Comparison of ENCODE assay signal across 18 cellular contexts in the genomic region with DNA sequence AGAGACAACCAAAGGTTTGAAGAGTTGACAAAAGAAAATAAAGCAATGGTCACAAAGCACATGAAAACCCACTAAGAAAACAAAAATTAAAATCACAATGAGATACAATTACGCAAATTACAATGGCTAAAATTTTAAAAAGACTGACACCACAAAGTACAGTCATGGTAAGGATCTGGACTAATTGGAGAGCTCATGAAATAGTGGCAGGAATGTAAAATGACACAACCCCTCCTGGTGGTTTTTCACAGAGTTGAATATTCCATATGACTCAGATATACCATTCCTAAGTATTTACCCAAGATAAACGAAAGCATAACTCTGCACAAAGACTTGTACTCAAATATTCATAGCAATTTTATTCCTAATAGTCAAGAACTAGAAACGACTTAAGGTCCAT.
DNase-seq lines count a peak whose midpoint lies in the region; ATAC-seq and TF ChIP-seq lines count a peak whose summit lies in the region.
"Had no signal": no experiment of that assay in that cellular context is flagged by ENCODE, and none has a peak within 500 bp of the region (broad histone marks: within the 10 kb centered on the region; RNA-seq: fewer than 3 reads in every experiment).

No MANE protein-coding gene starts in this region.

- H3K27me3 Mint-ChIP-seq in activated naive CD4-positive, alpha-beta T cell treated with anti-CD3 and anti-CD28 coated beads, Interleukin-2, amount 10 ng/mL, durations not matched to agents 7 days and 5 days = no peaks in the 10 kb centered on the region

- no peaks in the 10 kb centered on the region for H3K36me3 Mint-ChIP-seq in activated naive CD4-positive, alpha-beta T cell treated with anti-CD3 and anti-CD28 coated beads, Interleukin-2, amount 10 ng/mL, durations not matched to agents 7 days and 5 days

- CTCF ChIA-PET in RWPE1 (lab: Yijun Ruan, JAX) = no interaction called here
- CTCF ChIA-PET in activated naive CD4-positive, alpha-beta T cell treated with anti-CD3 and anti-CD28 coated beads, Interleukin-2, amount 10 ng/mL, durations not matched to agents 7 days and 5 days (lab: Charles Lee) = no interaction called here

- H3K4me1 Mint-ChIP-seq in activated naive CD4-positive, alpha-beta T cell treated with anti-CD3 and anti-CD28 coated beads, Interleukin-2, amount 10 ng/mL, durations not matched to agents 7 days and 5 days = no peaks in the 10 kb centered on the region
- H3K4me1 Mint-ChIP-seq: nephron had no signal

- H3K4me3 Mint-ChIP-seq in activated naive CD4-positive, alpha-beta T cell treated with anti-CD3 and anti-CD28 coated beads, Interleukin-2, amount 10 ng/mL, durations not matched to agents 7 days and 5 days = no peak overlapping the region
- H3K4me3 Mint-ChIP-seq: nephron had no signal

- H3K27ac ChIP-seq in RWPE1 = no peak overlapping the region
- H3K27ac ChIP-seq: adrenal gland, testis had no signal

- H3K9me3 Mint-ChIP-seq in activated naive CD4-positive, alpha-beta T cell treated with anti-CD3 and anti-CD28 coated beads, Interleukin-2, amount 10 ng/mL, durations not matched to agents 7 days and 5 days = peaks cover 20% of the 10 kb centered on the region
- H3K9me3 Mint-ChIP-seq: nephron had no signal

- peak; percentile 7 for DNase-seq in NCI-H748 (lab: John Stamatoyannopoulos, UW; ENCODE audit: unreplicated experiment)
- no peak for DNase-seq in NCI-H748 treated with DMSO at 0.1 percent for 48 hours (lab: John Stamatoyannopoulos, UW)
- peak; percentile 11 for DNase-seq in RWPE1 (ENCODE audit: low spot score)
- peak; percentile 58 for DNase-seq in fibroblast of gingiva (ENCODE audit: low read depth)
- peak; percentile 2 for DNase-seq in stromal cell of bone marrow (ENCODE audit: low read depth)
- DNase-seq in cortex of kidney (lab: John Stamatoyannopoulos, UW) = no peak
- DNase-seq in activated naive CD4-positive, alpha-beta T cell treated with anti-CD3 and anti-CD28 coated beads, Interleukin-2, amount 10 ng/mL, durations not matched to agents 7 days and 5 days = no peak
- DNase-seq: activated T-cell treated with anti-CD3 and anti-CD28 coated beads for 4 hours; adrenal gland; DMS79; effector CD8-positive, alpha-beta T cell; hypothalamus; Kasumi-1; NCI-H2029 treated with DMSO at 0.1 percent for 48 hours; small intestine; testis had no signal

- H3K27ac Mint-ChIP-seq in activated naive CD4-positive, alpha-beta T cell treated with anti-CD3 and anti-CD28 coated beads, Interleukin-2, amount 10 ng/mL, durations not matched to agents 7 days and 5 days = no peak overlapping the region
- H3K27ac Mint-ChIP-seq: nephron had no signal

- POLR2A ChIA-PET in RWPE1 (lab: Yijun Ruan, JAX; ENCODE audit: low non-redundant PET) = no interaction called here

- no peak for ATAC-seq in HG02798 (IDR thresholded peaks at IDR 0.05; ENCODE audit: poor library complexity, unreplicated experiment)

- TF ChIP-seq CTCF in RWPE1 (conservative IDR thresholded peaks at IDR 0.05; ENCODE audit: low read depth) = no peak

Comparison
In these comparisons a context has a peak if more than half of its experiments do, and no peak if none do; other contexts are left out.
1. DNase-seq: peak in NCI-H748 (single experiment), RWPE1 (single experiment), fibroblast of gingiva (single experiment) and stromal cell of bone marrow (single experiment); none in NCI-H748 treated with DMSO at 0.1 percent for 48 hours (single experiment), cortex of kidney (single experiment) and activated naive CD4-positive, alpha-beta T cell treated with anti-CD3 and anti-CD28 coated beads, Interleukin-2, amount 10 ng/mL, durations not matched to agents 7 days and 5 days (single experiment).